1 cellular context compared by ENCODE assay signal in genomic region chrX:46545111-46546005, GRCh38.
TF ChIP-seq lines count a peak whose summit lies in the region.

ZNF674 (minus strand) TSS chrX:46545421; CDS start chrX:46542087, 3,334 bp downstream.

TF ChIP-seq in K562, 482 proteins besides CTCF, POLR2A, EP300 and RAD21 (continued from another document and continues in another):
- TF ChIP-seq RERE (CRISPR knock-in tag; IDR thresholded peaks at IDR 0.05; ENCODE audit: borderline replicate concordance) (no peak), TCF7L2 (IDR thresholded peaks at IDR 0.05; ENCODE audit: low read depth, low read length) (no peak), ARNT (IDR thresholded peaks at IDR 0.05) (no peak), TAF7 (tag; IDR thresholded peaks at IDR 0.05) (no peak), ZBTB17 (CRISPR knock-in tag; IDR thresholded peaks at IDR 0.05) (no peak), XRCC4 (IDR thresholded peaks at IDR 0.05; ENCODE audit: extremely low read depth, insufficient read depth, insufficient read length) (no peak), BRCA1 (IDR thresholded peaks at IDR 0.05) (no peak), BRCA1 (CRISPR knock-in tag; IDR thresholded peaks at IDR 0.05) (no peak), ZNF76 (CRISPR knock-in tag; IDR thresholded peaks at IDR 0.05; ENCODE audit: borderline replicate concordance) (no peak), HSF4 (CRISPR knock-in tag; IDR thresholded peaks at IDR 0.05; ENCODE audit: borderline replicate concordance) (no peak), NFRKB (IDR thresholded peaks at IDR 0.05; ENCODE audit: low read depth) (no peak), CBFA2T2 (conservative IDR thresholded peaks at IDR 0.05) (no peak), GTF2F1 (IDR thresholded peaks at IDR 0.05; ENCODE audit: low read depth, low read length) (no peak), ETS1 (conservative IDR thresholded peaks at IDR 0.05; ENCODE audit: control insufficient read depth, low read depth, low read length) (no peak), MTA3 (IDR thresholded peaks at IDR 0.05; ENCODE audit: borderline replicate concordance) (no peak), FOXA3 (CRISPR knock-in tag; conservative IDR thresholded peaks at IDR 0.05 in 1 of 2, IDR thresholded peaks at IDR 0.05 in 1 of 2) (no peak), ZNF780A (CRISPR knock-in tag; IDR thresholded peaks at IDR 0.05) (no peak), E2F3 (CRISPR knock-in tag; IDR thresholded peaks at IDR 0.05) (no peak), HDAC1 (IDR thresholded peaks at IDR 0.05) (peak in 1 of 2 experiments; percentile 72; a peak in 2 of 4 replicates), ZNF347 (CRISPR knock-in tag; IDR thresholded peaks at IDR 0.05; ENCODE audit: low read depth) (no peak), CSDE1 (IDR thresholded peaks at IDR 0.05) (no peak), ZSCAN32 (CRISPR knock-in tag; IDR thresholded peaks at IDR 0.05) (no peak), HCFC1 (IDR thresholded peaks at IDR 0.05; ENCODE audit: low read depth, low read length) (peak; percentile 64), L3MBTL2 (IDR thresholded peaks at IDR 0.05) (no peak; the same call in none of the 2 replicates), RFX7 (CRISPR knock-in tag; IDR thresholded peaks at IDR 0.05) (no peak), EGR1 (conservative IDR thresholded peaks at IDR 0.05) (peak; percentile 91), ZNF184 (CRISPR knock-in tag; IDR thresholded peaks at IDR 0.05) (no peak), ZNF165 (CRISPR knock-in tag; IDR thresholded peaks at IDR 0.05; ENCODE audit: borderline replicate concordance) (no peak), ZNF766 (CRISPR knock-in tag; conservative IDR thresholded peaks at IDR 0.05) (peak; percentile 68), POLR2H (tag; IDR thresholded peaks at IDR 0.05; ENCODE audit: low read depth) (peak; percentile 62; the same call in 1 of the 2 replicates), RBM34 (IDR thresholded peaks at IDR 0.05; ENCODE audit: borderline replicate concordance, insufficient read depth, low read length) (no peak), MNT (conservative IDR thresholded peaks at IDR 0.05) (peak; percentile 50 to 78; a peak in 3 of 4 replicates), MED1 (CRISPR knock-in tag; IDR thresholded peaks at IDR 0.05; ENCODE audit: borderline replicate concordance) (no peak), GTF2B (IDR thresholded peaks at IDR 0.05; ENCODE audit: extremely low read depth, insufficient read length) (no peak), SP1 (CRISPR knock-in tag; IDR thresholded peaks at IDR 0.05) (no peak), CBFA2T3 (IDR thresholded peaks at IDR 0.05) (no peak), ZNF217 (CRISPR knock-in tag; IDR thresholded peaks at IDR 0.05) (no peak)
- TF ChIP-seq, protein P1, sequence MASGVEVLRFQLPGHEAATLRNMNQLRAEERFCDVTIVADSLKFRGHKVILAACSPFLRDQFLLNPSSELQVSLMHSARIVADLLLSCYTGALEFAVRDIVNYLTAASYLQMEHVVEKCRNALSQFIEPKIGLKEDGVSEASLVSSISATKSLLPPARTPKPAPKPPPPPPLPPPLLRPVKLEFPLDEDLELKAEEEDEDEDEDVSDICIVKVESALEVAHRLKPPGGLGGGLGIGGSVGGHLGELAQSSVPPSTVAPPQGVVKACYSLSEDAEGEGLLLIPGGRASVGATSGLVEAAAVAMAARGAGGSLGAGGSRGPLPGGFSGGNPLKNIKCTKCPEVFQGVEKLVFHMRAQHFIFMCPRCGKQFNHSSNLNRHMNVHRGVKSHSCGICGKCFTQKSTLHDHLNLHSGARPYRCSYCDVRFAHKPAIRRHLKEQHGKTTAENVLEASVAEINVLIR (CRISPR knock-in tag; IDR thresholded peaks at IDR 0.05) = no peak
- TF ChIP-seq, protein P2, sequence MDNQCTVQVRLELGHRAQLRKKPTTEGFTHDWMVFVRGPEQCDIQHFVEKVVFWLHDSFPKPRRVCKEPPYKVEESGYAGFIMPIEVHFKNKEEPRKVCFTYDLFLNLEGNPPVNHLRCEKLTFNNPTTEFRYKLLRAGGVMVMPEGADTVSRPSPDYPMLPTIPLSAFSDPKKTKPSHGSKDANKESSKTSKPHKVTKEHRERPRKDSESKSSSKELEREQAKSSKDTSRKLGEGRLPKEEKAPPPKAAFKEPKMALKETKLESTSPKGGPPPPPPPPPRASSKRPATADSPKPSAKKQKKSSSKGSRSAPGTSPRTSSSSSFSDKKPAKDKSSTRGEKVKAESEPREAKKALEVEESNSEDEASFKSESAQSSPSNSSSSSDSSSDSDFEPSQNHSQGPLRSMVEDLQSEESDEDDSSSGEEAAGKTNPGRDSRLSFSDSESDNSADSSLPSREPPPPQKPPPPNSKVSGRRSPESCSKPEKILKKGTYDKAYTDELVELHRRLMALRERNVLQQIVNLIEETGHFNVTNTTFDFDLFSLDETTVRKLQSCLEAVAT (IDR thresholded peaks at IDR 0.05) = 0 out of 4 replicates have a peak, but pooled peaks of 1 of the 2 experiments have one; percentile 38
- TF ChIP-seq, protein P3, sequence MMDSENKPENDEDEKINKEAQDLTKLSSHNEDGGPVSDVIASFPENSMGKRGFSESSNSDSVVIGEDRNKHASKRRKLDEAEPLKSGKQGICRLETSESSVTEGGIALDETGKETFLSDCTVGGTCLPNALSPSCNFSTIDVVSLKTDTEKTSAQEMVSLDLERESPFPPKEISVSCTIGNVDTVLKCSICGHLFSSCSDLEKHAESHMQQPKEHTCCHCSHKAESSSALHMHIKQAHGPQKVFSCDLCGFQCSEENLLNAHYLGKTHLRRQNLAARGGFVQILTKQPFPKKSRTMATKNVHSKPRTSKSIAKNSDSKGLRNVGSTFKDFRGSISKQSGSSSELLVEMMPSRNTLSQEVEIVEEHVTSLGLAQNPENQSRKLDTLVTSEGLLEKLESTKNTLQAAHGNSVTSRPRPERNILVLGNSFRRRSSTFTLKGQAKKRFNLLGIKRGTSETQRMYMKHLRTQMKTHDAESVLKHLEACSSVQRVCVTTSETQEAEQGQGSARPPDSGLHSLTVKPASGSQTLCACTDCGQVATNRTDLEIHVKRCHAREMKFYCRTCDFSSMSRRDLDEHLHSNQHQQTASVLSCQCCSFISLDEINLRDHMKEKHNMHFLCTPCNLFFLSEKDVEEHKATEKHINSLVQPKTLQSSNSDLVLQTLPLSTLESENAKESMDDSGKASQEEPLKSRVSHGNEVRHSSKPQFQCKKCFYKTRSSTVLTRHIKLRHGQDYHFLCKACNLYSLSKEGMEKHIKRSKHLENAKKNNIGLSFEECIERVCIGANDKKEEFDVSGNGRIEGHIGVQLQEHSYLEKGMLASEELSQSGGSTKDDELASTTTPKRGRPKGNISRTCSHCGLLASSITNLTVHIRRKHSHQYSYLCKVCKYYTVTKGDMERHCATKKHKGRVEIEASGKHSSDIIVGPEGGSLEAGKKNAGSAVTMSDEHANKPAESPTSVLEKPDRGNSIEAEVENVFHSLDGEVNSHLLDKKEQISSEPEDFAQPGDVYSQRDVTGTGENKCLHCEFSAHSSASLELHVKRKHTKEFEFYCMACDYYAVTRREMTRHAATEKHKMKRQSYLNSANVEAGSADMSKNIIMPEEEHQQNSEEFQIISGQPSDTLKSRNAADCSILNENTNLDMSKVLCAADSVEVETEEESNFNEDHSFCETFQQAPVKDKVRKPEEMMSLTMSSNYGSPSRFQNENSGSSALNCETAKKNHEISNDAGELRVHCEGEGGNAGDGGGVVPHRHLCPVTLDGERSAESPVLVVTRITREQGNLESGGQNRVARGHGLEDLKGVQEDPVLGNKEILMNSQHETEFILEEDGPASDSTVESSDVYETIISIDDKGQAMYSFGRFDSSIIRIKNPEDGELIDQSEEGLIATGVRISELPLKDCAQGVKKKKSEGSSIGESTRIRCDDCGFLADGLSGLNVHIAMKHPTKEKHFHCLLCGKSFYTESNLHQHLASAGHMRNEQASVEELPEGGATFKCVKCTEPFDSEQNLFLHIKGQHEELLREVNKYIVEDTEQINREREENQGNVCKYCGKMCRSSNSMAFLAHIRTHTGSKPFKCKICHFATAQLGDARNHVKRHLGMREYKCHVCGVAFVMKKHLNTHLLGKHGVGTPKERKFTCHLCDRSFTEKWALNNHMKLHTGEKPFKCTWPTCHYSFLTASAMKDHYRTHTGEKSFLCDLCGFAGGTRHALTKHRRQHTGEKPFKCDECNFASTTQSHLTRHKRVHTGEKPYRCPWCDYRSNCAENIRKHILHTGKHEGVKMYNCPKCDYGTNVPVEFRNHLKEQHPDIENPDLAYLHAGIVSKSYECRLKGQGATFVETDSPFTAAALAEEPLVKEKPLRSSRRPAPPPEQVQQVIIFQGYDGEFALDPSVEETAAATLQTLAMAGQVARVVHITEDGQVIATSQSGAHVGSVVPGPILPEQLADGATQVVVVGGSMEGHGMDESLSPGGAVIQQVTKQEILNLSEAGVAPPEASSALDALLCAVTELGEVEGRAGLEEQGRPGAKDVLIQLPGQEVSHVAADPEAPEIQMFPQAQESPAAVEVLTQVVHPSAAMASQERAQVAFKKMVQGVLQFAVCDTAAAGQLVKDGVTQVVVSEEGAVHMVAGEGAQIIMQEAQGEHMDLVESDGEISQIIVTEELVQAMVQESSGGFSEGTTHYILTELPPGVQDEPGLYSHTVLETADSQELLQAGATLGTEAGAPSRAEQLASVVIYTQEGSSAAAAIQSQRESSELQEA (IDR thresholded peaks at IDR 0.05; ENCODE audit: low read depth) = no peak
